20 cellular contexts compared by ENCODE assay signal in the genomic region with DNA sequence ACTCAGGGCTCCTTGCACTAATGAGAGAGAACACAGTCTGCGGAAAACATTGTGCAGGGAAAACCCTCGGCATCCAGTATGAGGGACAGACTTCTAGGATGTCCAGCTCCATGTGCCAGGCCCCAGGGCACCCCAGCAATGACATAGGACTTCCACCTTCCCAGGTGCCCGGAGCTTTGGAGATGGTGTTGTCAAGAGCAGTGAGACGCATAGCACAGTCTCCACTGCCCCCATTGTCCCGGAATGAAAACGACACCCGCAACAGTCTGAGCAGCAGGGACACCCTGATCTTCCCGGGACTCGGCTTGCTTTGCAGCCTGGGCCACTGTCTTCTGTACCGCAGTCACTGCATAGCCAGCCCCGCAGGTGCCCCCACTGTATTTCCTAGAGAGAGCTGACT.
"Had no signal": no experiment of that assay in that cellular context is flagged by ENCODE, and none has a peak within 500 bp of the region (broad histone marks: within the 10 kb centered on the region; RNA-seq: fewer than 3 reads in every experiment).

No MANE protein-coding gene starts in this region.

- H3K9me3 ChIP-seq: heart right ventricle, neutrophil, spleen, testis had no signal

- H3K27ac ChIP-seq: coronary artery, heart right ventricle, neutrophil, spleen, testis, transverse colon had no signal

- H3K4me3 Mint-ChIP-seq: naive thymus-derived CD4-positive, alpha-beta T cell; nephron progenitor cell; stimulated activated memory B cell treated with anti-CD40 and anti-IgM and Interleukin-4, amounts not matched to agents 10 μg/mL and 1 μg/mL and 100 μg/mL, for 72 hours; stimulated activated naive CD8-positive, alpha-beta T cell treated with anti-CD3 and anti-CD28 coated beads, Interleukin-15, amount 100 ng/mL, for 72 hours had no signal

- H3K4me1 ChIP-seq: heart right ventricle, spleen, testis, transverse colon had no signal

- H3K9me3 Mint-ChIP-seq: naive thymus-derived CD4-positive, alpha-beta T cell; nephron progenitor cell; stimulated activated memory B cell treated with anti-CD40 and anti-IgM and Interleukin-4, amounts not matched to agents 10 μg/mL and 1 μg/mL and 100 μg/mL, for 72 hours; stimulated activated naive CD8-positive, alpha-beta T cell treated with anti-CD3 and anti-CD28 coated beads, Interleukin-15, amount 100 ng/mL, for 72 hours had no signal

- H3K36me3 ChIP-seq: heart right ventricle, neutrophil, spleen, transverse colon had no signal

- DNase-seq: effector CD4-positive, alpha-beta T cell; heart right ventricle; kidney; left colon; left ventricle myocardium superior; naive thymus-derived CD4-positive, alpha-beta T cell; nephron progenitor cell; posterior cingulate gyrus; spleen; stimulated activated CD4-positive, alpha-beta T cell treated with anti-CD3 and anti-CD28 coated beads, Interleukin-15, amount 100 ng/mL, for 24 hours; stimulated activated CD4-positive, alpha-beta T cell treated with anti-CD3 and anti-CD28 coated beads, Interleukin-1b, Interleukin-23, amount 100 ng/mL, for 48 hours; stimulated activated CD4-positive, alpha-beta T cell treated with anti-CD3 and anti-CD28 coated beads, Interleukin-4, amount 100 ng/mL, for 24 hours; stimulated activated naive CD8-positive, alpha-beta T cell treated with anti-CD3 and anti-CD28 coated beads, Interleukin-15, amount 100 ng/mL, for 72 hours; testis; transverse colon had no signal

- ATAC-seq: heart right ventricle; left colon; left ventricle myocardium superior; naive thymus-derived CD4-positive, alpha-beta T cell; sciatic nerve; stimulated activated memory B cell treated with anti-CD40 and anti-IgM and Interleukin-4, amounts not matched to agents 10 μg/mL and 1 μg/mL and 100 μg/mL, for 72 hours; stimulated activated naive CD8-positive, alpha-beta T cell treated with anti-CD3 and anti-CD28 coated beads, Interleukin-15, amount 100 ng/mL, for 72 hours had no signal

- H3K4me3 ChIP-seq: coronary artery, heart right ventricle, lung, spleen, testis, transverse colon had no signal

- H3K27ac Mint-ChIP-seq: naive thymus-derived CD4-positive, alpha-beta T cell; nephron progenitor cell; stimulated activated memory B cell treated with anti-CD40 and anti-IgM and Interleukin-4, amounts not matched to agents 10 μg/mL and 1 μg/mL and 100 μg/mL, for 72 hours had no signal

- H3K4me1 Mint-ChIP-seq: naive thymus-derived CD4-positive, alpha-beta T cell; stimulated activated memory B cell treated with anti-CD40 and anti-IgM and Interleukin-4, amounts not matched to agents 10 μg/mL and 1 μg/mL and 100 μg/mL, for 72 hours; stimulated activated naive CD8-positive, alpha-beta T cell treated with anti-CD3 and anti-CD28 coated beads, Interleukin-15, amount 100 ng/mL, for 72 hours had no signal

- H3K36me3 Mint-ChIP-seq: naive thymus-derived CD4-positive, alpha-beta T cell; stimulated activated memory B cell treated with anti-CD40 and anti-IgM and Interleukin-4, amounts not matched to agents 10 μg/mL and 1 μg/mL and 100 μg/mL, for 72 hours had no signal

- H3K27me3 ChIP-seq: heart right ventricle, neutrophil, spleen, testis, transverse colon had no signal
